In the genomic region with DNA sequence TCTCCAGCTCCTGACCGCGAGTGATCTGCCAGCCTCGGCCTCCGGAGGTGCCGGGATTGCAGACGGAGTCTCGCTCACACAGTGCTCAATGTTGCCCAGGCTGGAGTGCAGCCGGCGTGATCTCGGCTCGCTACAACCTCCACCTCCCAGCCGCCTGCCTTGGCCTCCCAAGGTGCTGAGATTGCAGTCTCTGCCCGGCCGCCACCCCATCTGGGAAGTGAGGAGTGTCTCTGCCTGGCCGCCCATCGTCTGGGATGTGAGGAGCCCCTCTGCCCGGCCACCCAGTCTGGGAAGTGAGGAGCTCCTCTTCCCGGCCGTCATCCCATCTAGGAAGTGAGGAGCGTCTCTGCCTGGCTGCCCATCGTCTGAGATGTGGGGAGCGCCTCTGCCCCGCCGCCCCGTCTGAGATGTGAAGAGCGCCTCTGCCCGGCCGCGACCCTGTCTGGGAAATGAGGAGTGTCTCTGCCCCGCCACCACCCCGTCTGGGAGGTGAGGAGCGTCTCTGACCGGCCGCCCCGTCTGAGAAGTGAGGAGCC, we compare ENCODE assay signal across 1 cellular context. TPM values are rescaled to one million over a fixed set of nuclear protein-coding genes. Genes with fewer than 3 reads are reported as not detected.
"Had no signal": no experiment of that assay in that cellular context is flagged by ENCODE, and none has a peak within 500 bp of the region (broad histone marks: within the 10 kb centered on the region; RNA-seq: fewer than 3 reads in every experiment).

No MANE protein-coding gene starts in this region.

RNA-seq across cellular contexts. Expression of a gene that starts 9.6 kb away (rescaled TPM):
- total RNA-seq: G401 had no signal
